9 cellular contexts compared by ENCODE assay signal in genomic region chr9:21711504-21711903, GRCh38.
A peak's percentile ranks its signal among the peaks of the same experiment; 100 is the strongest.
DNase-seq lines count a peak whose midpoint lies in the region; ATAC-seq, FAIRE-seq and TF ChIP-seq lines count a peak whose summit lies in the region.
"Had no signal": no experiment of that assay in that cellular context is flagged by ENCODE, and none has a peak within 500 bp of the region (broad histone marks: within the 10 kb centered on the region; RNA-seq: fewer than 3 reads in every experiment).

No MANE protein-coding gene starts in this region.

- H3K4me2 ChIP-seq in smooth muscle cell = no peak overlapping the region

- no peak for TF ChIP-seq POLR2A in GM12892 (IDR thresholded peaks at IDR 0.05; ENCODE audit: low read depth, low read length)

- peak; percentile 68 for ATAC-seq in HG03060 (IDR thresholded peaks at IDR 0.05; ENCODE audit: low read depth, unreplicated experiment)
- no peak for ATAC-seq in HG02571 (IDR thresholded peaks at IDR 0.05; ENCODE audit: unreplicated experiment)

- H3K9me3 ChIP-seq in adipocyte (ENCODE audit: control insufficient read depth, low read length) (no peaks in the 10 kb centered on the region), smooth muscle cell (replicated peaks; ENCODE audit: low read depth) (no peaks in the 10 kb centered on the region)

- H2AFZ ChIP-seq in smooth muscle cell (ENCODE audit: low read depth) = no peak overlapping the region

- no peaks in the 10 kb centered on the region for H4K20me1 ChIP-seq in smooth muscle cell (ENCODE audit: low read depth)

- H3K9ac ChIP-seq in adipocyte (ENCODE audit: low read length) (peak overlapping the region; percentile 31), smooth muscle cell (ENCODE audit: low read depth) (no peak overlapping the region)

- peaks cover 35% of the 10 kb centered on the region for H3K4me1 ChIP-seq in adipocyte (ENCODE audit: control insufficient read depth, insufficient read depth, low read length)
- H3K4me1 ChIP-seq in smooth muscle cell (ENCODE audit: low read depth) = peaks cover 19% of the 10 kb centered on the region

- FAIRE-seq in GM12892 (lab: Jason Lieb, UNC) = no peak

- peaks cover 3% of the 10 kb centered on the region for H3F3A ChIP-seq in smooth muscle cell (ENCODE audit: low read depth)

- H3K4me3 ChIP-seq in adipocyte (ENCODE audit: low read length) (no peak overlapping the region), smooth muscle cell (no peak overlapping the region)

- TF ChIP-seq CTCF in smooth muscle cell (IDR thresholded peaks at IDR 0.05; ENCODE audit: borderline replicate concordance, insufficient read depth, poor library complexity, severe bottlenecking) = no peak

- H3K27me3 ChIP-seq in adipocyte (replicated peaks; ENCODE audit: control insufficient read depth, insufficient read depth, low read length) (no peaks in the 10 kb centered on the region), smooth muscle cell (ENCODE audit: low read depth) (no peaks in the 10 kb centered on the region)

- no peaks in the 10 kb centered on the region for H3K79me2 ChIP-seq in smooth muscle cell (ENCODE audit: low read depth)

- DNase-seq in activated naive CD4-positive, alpha-beta T cell treated with Interleukin-2 at 50 U/mL for 16 hours = peak; percentile 8
- DNase-seq in activated naive CD4-positive, alpha-beta T cell (lab: John Stamatoyannopoulos, UW) = no peak
- no peak for DNase-seq in adipocyte (ENCODE audit: low read depth)
- DNase-seq in smooth muscle cell (lab: John Stamatoyannopoulos, UW; ENCODE audit: unreplicated experiment) = no peak
- no peak for DNase-seq in NCI-H146 (lab: John Stamatoyannopoulos, UW)
- DNase-seq in GM12892 (ENCODE audit: insufficient read length) = no peak

- WGBS in smooth muscle cell (ENCODE audit: low lambda C conversion rate) = 45% methylated on average over 2 of the region's 2 CpGs

- H3K27ac ChIP-seq in smooth muscle cell (ENCODE audit: low read depth) = peak overlapping the region; percentile 50
- H3K27ac ChIP-seq: C4-2B had no signal

- H3K36me3 ChIP-seq in adipocyte (ENCODE audit: control insufficient read depth, insufficient read depth, low read length, severe bottlenecking) (no peaks in the 10 kb centered on the region), smooth muscle cell (ENCODE audit: low read depth) (no peaks in the 10 kb centered on the region)
